Comparison of ENCODE assay signal across 8 cellular contexts in the genomic region with DNA sequence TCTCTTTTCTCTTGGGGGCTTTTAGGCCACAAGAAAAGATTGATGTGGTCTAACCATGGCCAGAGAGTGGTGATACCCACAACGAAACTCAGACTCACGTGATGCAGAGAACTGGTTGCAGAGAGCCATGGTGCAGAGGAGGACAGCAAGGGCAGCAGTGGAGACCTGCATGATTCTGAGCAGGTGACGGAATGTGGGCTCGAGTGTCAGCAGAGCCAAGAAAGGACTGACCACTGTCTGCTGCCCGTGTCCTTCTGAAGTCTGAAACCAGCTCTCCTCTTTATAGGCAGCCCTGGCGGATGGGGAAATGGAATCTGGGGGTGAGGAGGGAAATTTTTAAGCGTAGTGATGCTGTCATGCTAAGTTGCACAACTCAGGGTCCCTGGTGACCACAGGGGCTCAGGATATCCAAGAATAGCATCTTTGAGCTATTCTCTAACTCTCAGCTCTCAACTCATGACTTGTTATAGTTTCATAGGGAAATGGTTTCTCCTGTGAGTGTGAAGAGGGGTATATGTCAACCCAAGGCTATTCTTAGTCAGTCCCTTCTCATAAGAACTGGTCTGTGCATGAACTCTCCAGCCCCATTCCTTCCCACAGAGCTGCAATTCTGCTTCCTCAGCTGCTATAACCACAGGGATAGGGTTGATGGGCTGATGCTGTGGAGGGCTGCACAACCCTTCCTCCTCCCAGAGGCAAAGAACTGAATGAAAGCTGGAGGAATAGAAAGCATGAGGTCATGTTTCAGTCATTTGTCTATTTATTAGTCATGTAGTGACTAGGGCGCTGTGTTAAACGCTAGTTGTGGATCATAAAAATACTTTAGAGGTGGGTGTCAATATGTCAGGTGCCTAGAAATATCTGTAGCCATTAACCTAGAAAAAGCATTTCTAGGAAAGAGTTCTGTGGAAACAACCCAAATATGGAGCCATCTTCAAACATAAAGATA. TPM values are rescaled to one million over a fixed set of nuclear protein-coding genes. Genes with fewer than 3 reads are reported as not detected.
A peak's percentile ranks its signal among the peaks of the same experiment; 100 is the strongest.
DNase-seq lines count a peak whose midpoint lies in the region; ATAC-seq and TF ChIP-seq lines count a peak whose summit lies in the region.

TSS of gene CCL3 (minus strand) at position 256 of the 949 bp plus-strand sequence. CDS start at position 171, 85 bp downstream.

- no peaks in the 10 kb centered on the region for H3K36me3 Mint-ChIP-seq in activated naive CD4-positive, alpha-beta T cell treated with anti-CD3 and anti-CD28 coated beads, Interleukin-2, amount 50 U/mL, for 72 hours
- no peaks in the 10 kb centered on the region for H3K36me3 Mint-ChIP-seq in mesothelial cell of epicardium

- peak within 1 kb of the TSS; percentile 52 to 87 for H3K27ac Mint-ChIP-seq in activated naive CD4-positive, alpha-beta T cell treated with anti-CD3 and anti-CD28 coated beads, Interleukin-2, amount 50 U/mL, for 72 hours
- no peak within 1 kb of the TSS for H3K27ac Mint-ChIP-seq in mesothelial cell of epicardium

- H3K9me3 Mint-ChIP-seq in activated naive CD4-positive, alpha-beta T cell treated with anti-CD3 and anti-CD28 coated beads, Interleukin-2, amount 50 U/mL, for 72 hours, result no peaks in the 10 kb centered on the region
- no peaks in the 10 kb centered on the region for H3K9me3 Mint-ChIP-seq in mesothelial cell of epicardium

- DNase-seq in activated naive CD4-positive, alpha-beta T cell treated with anti-CD3 and anti-CD28 coated beads, Interleukin-2, amount 50 U/mL, for 72 hours (ENCODE audit: low spot score in 2 of 2), result peak; percentile 43 to 59
- DNase-seq in stimulated activated CD4-positive, alpha-beta T cell treated with anti-CD3 and anti-CD28 coated beads, Interleukin-2, amount 100 ng/mL, for 24 hours, result peak; percentile 42
- DNase-seq in GM19240 (ENCODE audit: insufficient read length, low spot score) (no peak), dedifferentiated amniotic fluid mesenchymal stem cell (ENCODE audit: extremely low spot score) (no peak), mesothelial cell of epicardium (ENCODE audit: low spot score in 2 of 2, unreplicated experiment in 2 of 2) (no peak)

- H3K4me3 Mint-ChIP-seq in mesothelial cell of epicardium, result no peak within 1 kb of the TSS

- no peak for TF ChIP-seq CTCF in GM12875 (IDR thresholded peaks at IDR 0.05; ENCODE audit: borderline replicate concordance, insufficient read depth, low read depth, low read length)
- no peak for TF ChIP-seq CTCF in mesothelial cell of epicardium (IDR thresholded peaks at IDR 0.05; ENCODE audit: unreplicated experiment)

- peak within 1 kb of the TSS; percentile 62 for H3K4me3 ChIP-seq in GM12875 (ENCODE audit: low read depth, low read length)

- peak; percentile 60 for ATAC-seq in GM21381 (IDR thresholded peaks at IDR 0.05; ENCODE audit: unreplicated experiment)
- peak; percentile 59 for ATAC-seq in HG03520 (IDR thresholded peaks at IDR 0.05; ENCODE audit: unreplicated experiment)
- ATAC-seq in activated naive CD4-positive, alpha-beta T cell treated with anti-CD3 and anti-CD28 coated beads, Interleukin-2, amount 50 U/mL, for 72 hours, result peak; percentile 78 to 85

- H3K27me3 Mint-ChIP-seq in mesothelial cell of epicardium (ENCODE audit: low read depth), result peaks cover 53% of the 10 kb centered on the region

- no peaks in the 10 kb centered on the region for H3K4me1 Mint-ChIP-seq in mesothelial cell of epicardium

RNA-seq across cellular contexts. Expression of gene CCL3, which starts in this region (rescaled TPM):
- 10 to 100 TPM; 34.3 to 64.4 TPM for total RNA-seq in activated naive CD4-positive, alpha-beta T cell treated with anti-CD3 and anti-CD28 coated beads, Interleukin-2, amount 50 U/mL, for 72 hours
- not detected in 3 replicates for total RNA-seq in mesothelial cell of epicardium

Comparison
In these comparisons a context has a peak if more than half of its experiments do, and no peak if none do; other contexts are left out.
1. RNA of gene CCL3 (total RNA-seq): 34.3 to 64.4 TPM in activated naive CD4-positive, alpha-beta T cell treated with anti-CD3 and anti-CD28 coated beads, Interleukin-2, amount 50 U/mL, for 72 hours; not detected in mesothelial cell of epicardium; every median in the first group is over 10 times any median in the second.
2. DNase-seq: peak in activated naive CD4-positive, alpha-beta T cell treated with anti-CD3 and anti-CD28 coated beads, Interleukin-2, amount 50 U/mL, for 72 hours (2 of 2) and stimulated activated CD4-positive, alpha-beta T cell treated with anti-CD3 and anti-CD28 coated beads, Interleukin-2, amount 100 ng/mL, for 24 hours (2 of 2); none in GM19240 (single experiment), dedifferentiated amniotic fluid mesenchymal stem cell (single experiment) and mesothelial cell of epicardium (0 of 2).
3. Peak in every context shown above with its lines, with median percentiles within 50 percentile points of each other: ATAC-seq.